19 cellular contexts compared by ENCODE assay signal in genomic region chr11:19698493-19699292, GRCh38. TPM values are rescaled to one million over a fixed set of nuclear protein-coding genes. Genes with fewer than 3 reads are reported as not detected.
DNase-seq lines count a peak whose midpoint lies in the region; ATAC-seq, FAIRE-seq and TF ChIP-seq lines count a peak whose summit lies in the region.
"Had no signal": no experiment of that assay in that cellular context is flagged by ENCODE, and none has a peak within 500 bp of the region (broad histone marks: within the 10 kb centered on the region; RNA-seq: fewer than 3 reads in every experiment).

No MANE protein-coding gene starts in this region.

- H2AFZ ChIP-seq in HepG2 (ENCODE audit: low read length): no peak overlapping the region

- no peaks in the 10 kb centered on the region for H3K9me3 ChIP-seq in esophagus squamous epithelium
- no peaks in the 10 kb centered on the region for H3K9me3 ChIP-seq in HepG2 (ENCODE audit: low read length)
- H3K9me3 ChIP-seq: upper lobe of left lung had no signal

- H3K4me3 ChIP-seq in esophagus squamous epithelium (no peak overlapping the region), HepG2 (replicated peaks in 1 of 3; ENCODE audit: insufficient read depth in 1 of 3, low read depth in 2 of 3, low read length in 3 of 3) (no peak overlapping the region)
- H3K4me3 ChIP-seq: upper lobe of left lung had no signal

- no peak overlapping the region for H3K4me2 ChIP-seq in HepG2 (ENCODE audit: low read depth, low read length)

- CTCF ChIA-PET in HepG2 (lab: Yijun Ruan, JAX; ENCODE audit: low intra/inter-chr PET ratio, low total read pairs): no interaction called here

- DNase-seq in Right ventricle myocardium inferior (ENCODE audit: missing footprints) (no peak), cardiac septum (ENCODE audit: low spot score) (no peak), esophagus squamous epithelium (lab: John Stamatoyannopoulos, UW) (no peak), HepG2 (ENCODE audit: low spot score) (no peak), NCI-H1092 (lab: John Stamatoyannopoulos, UW) (no peak), NOMO-1 treated with DMSO at 0.1 percent for 48 hours (lab: John Stamatoyannopoulos, UW; ENCODE audit: unreplicated experiment) (no peak), pons (ENCODE audit: low spot score) (no peak)
- DNase-seq: activated B cell treated with CpG ODN at 0.5 μM for 24 hours; activated gamma-delta T cell; Caco-2; H7; islet precursor cell; KBM-7; NCI-H1436 treated with DMSO at 0.1 percent for 48 hours; stimulated activated CD4-positive, alpha-beta T cell treated with anti-CD3 and anti-CD28 coated beads, Interleukin-4, amount 100 ng/mL, for 24 hours; upper lobe of left lung had no signal

- no peak for TF ChIP-seq CTCF in esophagus squamous epithelium (IDR thresholded peaks at IDR 0.05)
- TF ChIP-seq CTCF in HepG2 (CRISPR knock-in tag; IDR thresholded peaks at IDR 0.05): no peak

- intact Hi-C loops in Right ventricle myocardium inferior (cut with DNase I): loop anchor here (1.0 to 5.0 kb wide), 2 partner anchors 125 to 501 kb away; no protein-coding TSS in a partner anchor
- intact Hi-C loops in cardiac septum (cut with DNase I): loop anchor here (5.0 kb wide), 1 partner anchor 121 kb away; no protein-coding TSS in a partner anchor
- intact Hi-C loops in esophagus squamous epithelium (cut with DNase I): no loop called here
- intact Hi-C loops in HepG2 (cut with micrococcal nuclease; ENCODE audit: unreplicated experiment): no loop called here

- ATAC-seq in Right ventricle myocardium inferior: peak; percentile 91
- ATAC-seq in HepG2: peak; percentile 33; the same call in 2 of the 3 replicates
- ATAC-seq in GM18868 (IDR thresholded peaks at IDR 0.05; ENCODE audit: unreplicated experiment): no peak

- H3K27me3 ChIP-seq in esophagus squamous epithelium (no peaks in the 10 kb centered on the region), HepG2 (ENCODE audit: control insufficient read depth in 1 of 2, insufficient read depth in 2 of 2, low read length in 2 of 2) (peaks cover 2 to 9% of the 10 kb centered on the region in 2 experiments; a peak in 2 of 5 replicates)
- H3K27me3 ChIP-seq: upper lobe of left lung had no signal

- BruUV-seq in HepG2 (replicated peaks; lab: Mats Ljungman, UMichigan): no TSS peak

- no peaks in the 10 kb centered on the region for H3K36me3 ChIP-seq in esophagus squamous epithelium
- H3K36me3 ChIP-seq in HepG2 (replicated peaks in 1 of 2; ENCODE audit: control insufficient read depth in 1 of 2, insufficient read depth in 2 of 2, low read length in 2 of 2): no peaks in the 10 kb centered on the region
- H3K36me3 ChIP-seq: upper lobe of left lung had no signal

- no peak overlapping the region for H3K9ac ChIP-seq in HepG2 (ENCODE audit: insufficient read depth, low read depth, low read length)

- WGBS in esophagus squamous epithelium, 2 donors: 46 to 56% methylated on average over 7 to 8 of the region's 8 CpGs
- 0% methylated on average over 7 of the region's 8 CpGs for WGBS in HepG2 (ENCODE audit: low lambda C conversion rate)

- TF ChIP-seq EP300 in HepG2 (IDR thresholded peaks at IDR 0.05; ENCODE audit: low read depth in 2 of 2, low read length in 2 of 2) (no peak), HepG2 (CRISPR knock-in tag; IDR thresholded peaks at IDR 0.05; ENCODE audit: borderline replicate concordance) (no peak)

- no peaks in the 10 kb centered on the region for H4K20me1 ChIP-seq in HepG2 (ENCODE audit: insufficient read depth, low read length)

- no peak for TF ChIP-seq RAD21 in HepG2 (CRISPR knock-in tag; IDR thresholded peaks at IDR 0.05)

- POLR2A ChIA-PET in HepG2 (lab: Yijun Ruan, JAX): no interaction called here

- H3K79me2 ChIP-seq in HepG2 (ENCODE audit: insufficient read depth, low read length): no peaks in the 10 kb centered on the region

- FAIRE-seq in HepG2 (lab: Jason Lieb, UNC): no peak
- FAIRE-seq: G401.6 had no signal

- H3K4me1 ChIP-seq in esophagus squamous epithelium (peaks cover 0 to 43% (median 30%) of the 10 kb centered on the region in 3 donors), HepG2 (ENCODE audit: insufficient read depth, low read length) (no peaks in the 10 kb centered on the region; the same call in 1 of the 2 replicates)
- H3K4me1 ChIP-seq: Caco-2, upper lobe of left lung had no signal

- H3K27ac ChIP-seq in esophagus squamous epithelium (peak overlapping the region in 3 of 4 donors; percentile 23 to 47 (median 30)), HepG2 (ENCODE audit: extremely low read length, insufficient read depth, low read length) (no peak overlapping the region)
- H3K27ac ChIP-seq: 22Rv1, upper lobe of left lung had no signal

- in situ Hi-C loops in HepG2 (cut with HindIII; ENCODE audit: extremely low pct_ligation_motif_present, low pct_unique_long_range_greater_than_20kb): no loop called here

- no peak for TF ChIP-seq POLR2A in esophagus squamous epithelium (IDR thresholded peaks at IDR 0.05)
- no peak for TF ChIP-seq POLR2A in HepG2 (IDR thresholded peaks at IDR 0.05; ENCODE audit: insufficient read depth in 1 of 2, low read depth in 2 of 2, low read length in 2 of 2)

TF ChIP-seq in HepG2, 621 proteins besides CTCF, POLR2A, EP300 and RAD21:
- TF ChIP-seq EED (CRISPR knock-in tag; IDR thresholded peaks at IDR 0.05): no peak
- TF ChIP-seq ARID5B (CRISPR knock-in tag; IDR thresholded peaks at IDR 0.05): no peak
- no peak for TF ChIP-seq HNF4A (CRISPR knock-in tag; IDR thresholded peaks at IDR 0.05)
- TF ChIP-seq MBD4 (IDR thresholded peaks at IDR 0.05; ENCODE audit: borderline replicate concordance, low read length): no peak
- TF ChIP-seq ZFP36 (IDR thresholded peaks at IDR 0.05; ENCODE audit: borderline replicate concordance, low read depth, low read length, partially characterized antibody): no peak
- no peak for TF ChIP-seq FIP1L1 (IDR thresholded peaks at IDR 0.05; ENCODE audit: borderline replicate concordance, insufficient read depth, low read depth, low read length)
- no peak for TF ChIP-seq ZNF510 (CRISPR knock-in tag; IDR thresholded peaks at IDR 0.05; ENCODE audit: low read depth)
- peak; percentile 54 for TF ChIP-seq RARA (CRISPR knock-in tag; IDR thresholded peaks at IDR 0.05)

RNA-seq across cellular contexts. Expression of gene NAV2, which starts 13.9 kb away (rescaled TPM):
- total RNA-seq in Right ventricle myocardium inferior: 14.0 TPM
- 50.8 TPM for total RNA-seq in cardiac septum
- 10 to 100 TPM in 3 of 4 donors, 1 to 10 TPM in 1; 4.9 to 19.1 (median 14.6) TPM for total RNA-seq in esophagus squamous epithelium
- 9.3 and 17.8 TPM in 2 replicates for total RNA-seq in HepG2 (2016; rRNA removed; fragmentation: Illumina TruSeq; extraction: Trizol)
- 1.8 and 2.1 TPM in 2 replicates for total RNA-seq in HepG2 (2016; cell fraction: cytosol; rRNA removed; fragmentation: Illumina TruSeq; extraction: Trizol; ENCODE audit: low read depth)
- total RNA-seq in HepG2 (2016; cell fraction: insoluble cytoplasmic fraction; rRNA removed; fragmentation: Illumina TruSeq; extraction: Trizol): 7.9 and 14.7 TPM in 2 replicates
- total RNA-seq in HepG2 (2016; cell fraction: membrane; rRNA removed; fragmentation: Illumina TruSeq; extraction: Trizol): 4.4 and 5.0 TPM in 2 replicates
- total RNA-seq in HepG2 (2016; cell fraction: nucleus; rRNA removed; fragmentation: Illumina TruSeq; extraction: Trizol): 16.8 and 17.5 TPM in 2 replicates
- 31.8 and 34.6 TPM in 2 replicates for polyA plus RNA-seq in HepG2 (2011; rRNA removed)
- polyA plus RNA-seq in HepG2 (2011; cell fraction: cytosol; rRNA removed): 14.2 and 15.5 TPM in 2 replicates
- polyA plus RNA-seq in HepG2 (2011; cell fraction: nucleus; rRNA removed): 60.9 and 76.1 TPM in 2 replicates
- polyA plus RNA-seq in HepG2 (2012): 17.0 and 25.6 TPM in 2 replicates
- 0.25 and 0.33 TPM in 2 replicates for polyA plus RNA-seq in HepG2 (2016; cell fraction: cytosol; fragmentation: Illumina TruSeq; extraction: Trizol; ENCODE audit: low read depth)
- 6.9 and 9.3 TPM in 2 replicates for polyA plus RNA-seq in HepG2 (2016; cell fraction: insoluble cytoplasmic fraction; fragmentation: Illumina TruSeq; extraction: Trizol; ENCODE audit: low read depth)
- 0.58 TPM in 2 replicates for polyA plus RNA-seq in HepG2 (2016; cell fraction: membrane; fragmentation: Illumina TruSeq; extraction: Trizol; ENCODE audit: low read depth)
- 14.5 and 14.6 TPM in 2 replicates for polyA plus RNA-seq in HepG2 (2016; cell fraction: nucleus; fragmentation: Illumina TruSeq; extraction: Trizol; ENCODE audit: insufficient read depth, low read depth)
- polyA minus RNA-seq in HepG2 (2011; rRNA and poly(A)+ RNA removed; ENCODE audit: low replicate concordance): 11.5 and 103 TPM in 2 replicates
- polyA minus RNA-seq in HepG2 (2011; cell fraction: cytosol; rRNA and poly(A)+ RNA removed): 39.2 and 39.5 TPM in 2 replicates
- polyA minus RNA-seq in HepG2 (2011; cell fraction: nucleus; rRNA and poly(A)+ RNA removed): 90.6 and 99.7 TPM in 2 replicates

Comparison
In these comparisons a context has a peak if more than half of its experiments do, and no peak if none do; other contexts are left out.
1. intact Hi-C loops: an anchor here in Right ventricle myocardium inferior (1.0 to 5.0 kb wide) and cardiac septum (5.0 kb wide); none called in esophagus squamous epithelium and HepG2.